In the genomic region with DNA sequence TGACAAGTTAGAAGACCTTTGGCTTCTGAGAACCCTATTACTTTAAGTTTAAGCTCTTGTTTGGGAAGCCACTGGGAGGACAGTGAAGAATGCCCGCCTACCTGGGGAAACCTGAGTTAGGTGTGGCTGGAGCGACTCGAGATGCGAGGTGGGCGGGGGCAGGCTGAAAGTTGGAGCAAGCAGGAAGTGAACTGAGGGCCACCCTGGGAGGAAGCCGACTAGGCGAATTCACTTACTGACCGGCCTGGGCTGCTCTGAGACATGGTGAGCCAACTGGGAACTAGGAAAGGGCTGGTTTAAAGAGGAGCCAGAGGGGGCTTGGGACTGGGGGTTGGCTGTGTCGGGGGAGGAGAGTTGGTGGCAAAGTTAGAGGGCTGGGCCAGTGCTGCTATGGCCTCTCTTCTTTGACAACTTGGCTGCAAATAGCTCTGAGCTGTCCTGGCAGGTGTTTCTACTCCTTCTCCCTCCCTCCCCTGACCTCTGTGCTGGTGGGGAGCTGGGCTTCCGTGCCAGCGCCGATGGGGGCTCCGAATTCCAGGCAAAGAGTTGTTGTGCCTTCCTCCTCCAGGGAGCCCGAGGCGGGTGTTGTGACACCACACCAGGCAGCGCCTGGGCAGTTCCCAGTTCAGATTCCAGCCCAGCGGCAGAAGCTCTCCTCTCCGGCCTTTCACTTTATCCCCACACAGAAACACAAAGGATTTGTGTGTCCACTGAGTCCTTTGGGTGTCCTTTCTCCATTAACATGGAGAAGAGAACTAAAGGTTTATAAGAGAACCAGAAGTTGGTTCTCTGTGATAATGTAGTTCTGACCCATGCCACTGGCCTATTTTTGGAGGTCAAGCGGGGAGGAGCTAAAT, we compare ENCODE assay signal across 1 cellular context.
TF ChIP-seq lines count a peak whose summit lies in the region.

TSS of gene VAMP8 (plus strand) at position 201 of the 857 bp plus-strand sequence. CDS start at position 262, 61 bp downstream.

TF ChIP-seq in HCT116, 20 proteins besides CTCF, POLR2A, EP300 and RAD21 (continued from another document):
- TF ChIP-seq YY1 (IDR thresholded peaks at IDR 0.05; ENCODE audit: extremely low read depth, insufficient replicate concordance, low read depth, low read length): peak; percentile 27
- no peak for TF ChIP-seq EZH2phosphoT487 (IDR thresholded peaks at IDR 0.05; ENCODE audit: borderline replicate concordance)
- TF ChIP-seq ZNF274 (IDR thresholded peaks at IDR 0.05; ENCODE audit: low read depth, low read length): no peak
- no peak for TF ChIP-seq CEBPB (IDR thresholded peaks at IDR 0.05; ENCODE audit: low read depth)
- no peak for TF ChIP-seq FOSL1 (IDR thresholded peaks at IDR 0.05; ENCODE audit: low read depth)
- no peak for TF ChIP-seq MAX (IDR thresholded peaks at IDR 0.05)
- no peak for TF ChIP-seq EGR1 (IDR thresholded peaks at IDR 0.05; ENCODE audit: low read depth)
- TF ChIP-seq TCF7L2 (IDR thresholded peaks at IDR 0.05; ENCODE audit: borderline replicate concordance, extremely low read depth, insufficient read depth, insufficient read length): no peak
- TF ChIP-seq CBX3 (IDR thresholded peaks at IDR 0.05; ENCODE audit: low read depth): no peak
- TF ChIP-seq SP1 (IDR thresholded peaks at IDR 0.05; ENCODE audit: low read depth): peak; percentile 51
- no peak for TF ChIP-seq SRF (IDR thresholded peaks at IDR 0.05; ENCODE audit: low read depth)
- no peak for TF ChIP-seq ZFX (IDR thresholded peaks at IDR 0.05)
- TF ChIP-seq EZH2 (IDR thresholded peaks at IDR 0.05): no peak
- no peak; the same call in 1 of the 2 replicates for TF ChIP-seq ELF1 (IDR thresholded peaks at IDR 0.05; ENCODE audit: borderline replicate concordance, low read depth)
- TF ChIP-seq REST (IDR thresholded peaks at IDR 0.05; ENCODE audit: low read depth): no peak
